Comparison of ENCODE assay signal across 8 cellular contexts in the genomic region with DNA sequence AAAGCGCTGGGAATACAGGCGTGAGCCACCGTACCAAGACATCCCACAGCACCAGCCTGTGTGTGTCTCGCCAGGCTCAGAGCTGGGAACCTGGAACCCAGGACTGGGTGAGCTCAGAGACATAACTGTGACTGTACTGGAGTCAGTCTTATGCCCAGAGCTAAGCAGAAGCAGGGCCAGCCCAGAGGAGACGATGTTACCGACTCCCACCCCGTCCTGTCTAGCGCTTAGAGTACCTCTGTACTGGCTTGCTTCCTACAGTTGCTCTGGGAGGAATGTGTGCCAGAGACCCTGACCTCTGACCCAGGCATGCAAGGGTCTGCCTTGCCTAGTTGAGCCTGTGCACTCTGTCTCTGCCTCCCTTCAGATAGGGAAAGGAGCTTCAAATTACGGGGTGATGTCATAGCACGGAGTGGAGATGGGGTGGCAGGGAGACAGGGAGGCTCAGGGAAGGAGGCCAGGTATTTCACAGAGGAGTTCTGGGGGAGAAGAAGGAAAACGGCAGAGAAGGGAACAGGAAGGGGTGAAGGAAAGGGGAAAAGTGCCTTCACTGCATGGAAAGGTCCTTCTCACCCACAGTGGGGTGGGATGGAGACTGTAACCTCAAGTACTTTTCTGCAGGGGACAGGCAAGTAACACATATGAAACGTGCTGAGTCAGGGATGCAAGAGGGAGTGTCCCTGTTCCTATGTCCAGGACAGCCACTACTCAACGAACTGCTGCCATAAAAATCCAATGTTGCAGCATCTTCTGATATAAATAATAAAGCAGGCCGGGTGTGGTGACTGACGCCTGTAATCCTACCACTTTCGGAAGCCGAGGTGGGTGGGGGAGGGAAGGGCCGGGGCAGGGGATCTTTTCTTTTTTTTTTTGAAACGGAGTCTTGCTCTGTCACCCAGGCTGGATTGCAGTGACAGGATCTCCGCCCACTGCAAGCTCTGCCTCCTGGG. TPM values are rescaled to one million over a fixed set of nuclear protein-coding genes. Genes with fewer than 3 reads are reported as not detected.
DNase-seq lines count a peak whose midpoint lies in the region; ATAC-seq and TF ChIP-seq lines count a peak whose summit lies in the region.

No MANE protein-coding gene starts in this region.

- peak; percentile 54 for ATAC-seq in left colon

- DNase-seq in NCI-H2029 (lab: John Stamatoyannopoulos, UW) (peak; percentile 21), NCI-H2029 treated with DMSO at 0.1 percent for 48 hours (lab: John Stamatoyannopoulos, UW) (no peak), astrocyte of the spinal cord (ENCODE audit: low read depth, low spot score) (peak; percentile 26), left colon (peak in 1 of 2 donors; percentile 39), thyroid gland (peak; percentile 54 to 59), midbrain (lab: John Stamatoyannopoulos, UW) (no peak), inferior parietal cortex (ENCODE audit: extremely low spot score) (no peak)
- DNase-seq in stimulated activated CD4-positive, alpha-beta T cell treated with anti-CD3 and anti-CD28 coated beads, Interleukin-4, amount 100 ng/mL, for 1 hour: no peak

- no peak for TF ChIP-seq CTCF in astrocyte of the spinal cord (IDR thresholded peaks at IDR 0.05; ENCODE audit: low read depth, low read length)
- no peak for TF ChIP-seq CTCF in thyroid gland (IDR thresholded peaks at IDR 0.05)

- no peaks in the 10 kb centered on the region for H3K9me3 ChIP-seq in thyroid gland

- H3K4me3 ChIP-seq in astrocyte of the spinal cord (ENCODE audit: low read depth, low read length): no peak overlapping the region
- H3K4me3 ChIP-seq in thyroid gland (replicated peaks in 1 of 3): no peak overlapping the region

- 47 to 57% methylated on average over 16 to 20 of the region's 20 CpGs for WGBS in thyroid gland, 2 donors

- no peaks in the 10 kb centered on the region for H3K27me3 ChIP-seq in thyroid gland

- H3K36me3 ChIP-seq in thyroid gland: no peaks in the 10 kb centered on the region

- peaks cover 49 to 60% of the 10 kb centered on the region in 2 donors for H3K4me1 ChIP-seq in thyroid gland

- peak overlapping the region; percentile 6 to 69 (median 58) for H3K27ac ChIP-seq in thyroid gland

- in situ Hi-C loops in astrocyte of the spinal cord (cut with HindIII; ENCODE audit: low sequenced_read_pairs): loop anchor here (25.0 kb wide), 1 partner anchor 266 kb away; a partner anchor contains a TSS

- no peak for TF ChIP-seq POLR2A in thyroid gland (IDR thresholded peaks at IDR 0.05)

- intact Hi-C loops in left colon (cut with DNase I, micrococcal nuclease) (no loop called here), thyroid gland (cut with DNase I) (no loop called here)

RNA-seq across cellular contexts. Expression of a gene that starts 5.8 kb away (rescaled TPM):
- total RNA-seq in left colon (1 to 10 TPM; 7.0 to 8.5 TPM), thyroid gland (10 to 100 TPM; 13.2 to 18.0 (median 15.3) TPM)

RNA-seq across cellular contexts. Expression of a gene that starts 10.9 kb away (rescaled TPM):
- total RNA-seq in left colon: under 1 TPM; 0.31 to 0.39 TPM
- total RNA-seq in thyroid gland: 1 to 10 TPM in 3 of 4 donors, under 1 TPM in 1; 0.40 to 1.8 (median 1.5) TPM

RNA-seq across cellular contexts. Expression of a gene that starts 18.4 kb away (rescaled TPM):
- 10 to 100 TPM in 1 of 2 donors, 1 to 10 TPM in 1; 7.4 to 42.8 TPM for total RNA-seq in left colon
- total RNA-seq in thyroid gland: 10 to 100 TPM; 11.0 to 23.5 (median 20.0) TPM

RNA-seq across cellular contexts. Expression of a gene that starts 25.4 kb away (rescaled TPM):
- not detected for total RNA-seq in left colon
- total RNA-seq in thyroid gland: not detected

RNA-seq across cellular contexts. Expression of a gene that starts 29.4 kb away (rescaled TPM):
- total RNA-seq in left colon: under 1 TPM; 0.28 to 0.79 TPM
- total RNA-seq in thyroid gland: under 1 TPM in 1 of 4 donors, not detected in 3; 0.33 TPM

Comparison
In these comparisons a context has a peak if more than half of its experiments do, and no peak if none do; other contexts are left out.
1. DNase-seq: peak in NCI-H2029 (single experiment), astrocyte of the spinal cord (single experiment) and thyroid gland (2 of 2); none in NCI-H2029 treated with DMSO at 0.1 percent for 48 hours (single experiment), stimulated activated CD4-positive, alpha-beta T cell treated with anti-CD3 and anti-CD28 coated beads, Interleukin-4, amount 100 ng/mL, for 1 hour (single experiment), midbrain (single experiment) and inferior parietal cortex (single experiment).